ENCODE assay signal across 20 cellular contexts in genomic region chr10:69750011-69750373, GRCh38.
"Had no signal": no experiment of that assay in that cellular context is flagged by ENCODE, and none has a peak within 500 bp of the region (broad histone marks: within the 10 kb centered on the region; RNA-seq: fewer than 3 reads in every experiment).

No MANE protein-coding gene starts in this region.

- H3K36me3 ChIP-seq: colonic mucosa, esophagus squamous epithelium, gastroesophageal sphincter, left ventricle myocardium inferior, lower lobe of right lung, neutrophil, sigmoid colon, thoracic aorta, transverse colon had no signal

- H3K4me1 ChIP-seq: colonic mucosa, gastroesophageal sphincter, left ventricle myocardium inferior, lower lobe of right lung, transverse colon had no signal

- H3K4me3 ChIP-seq: colonic mucosa, esophagus squamous epithelium, gastroesophageal sphincter, left ventricle myocardium inferior, lower lobe of right lung, sigmoid colon, skin epidermis, thoracic aorta, transverse colon had no signal

- DNase-seq: colonic mucosa; dermis blood vessel endothelial cell; esophagus squamous epithelium; glutamatergic neuron; immature natural killer cell; left ventricle myocardium inferior; lower lobe of right lung; naive B cell; sigmoid colon; stimulated activated CD4-positive, alpha-beta T cell treated with anti-CD3 and anti-CD28 coated beads, Interleukin-2, amount 100 ng/mL, for 24 hours; stimulated activated CD4-positive, alpha-beta T cell treated with anti-CD3 and anti-CD28 coated beads, Interleukin-4, amount 100 ng/mL, for 4 hours; stimulated activated naive B cell treated with anti-CD40 and anti-IgM and Interleukin-4, amounts not matched to agents 10 μg/mL and 1 μg/mL and 100 μg/mL, for 72 hours; stimulated activated naive CD8-positive, alpha-beta T cell treated with anti-CD3 and anti-CD28 coated beads, Interleukin-15, amount 100 ng/mL, for 72 hours; transverse colon had no signal

- H3K27ac ChIP-seq: colonic mucosa, esophagus squamous epithelium, gastroesophageal sphincter, left ventricle myocardium inferior, lower lobe of right lung, neutrophil, sigmoid colon, skin epidermis, thoracic aorta, transverse colon had no signal

- FAIRE-seq: keratinocyte had no signal

- H3K9me3 Mint-ChIP-seq: immature natural killer cell; stimulated activated naive CD8-positive, alpha-beta T cell treated with anti-CD3 and anti-CD28 coated beads, Interleukin-15, amount 100 ng/mL, for 72 hours had no signal

- H3K27me3 ChIP-seq: colonic mucosa, sigmoid colon, transverse colon had no signal

- H3K9me3 ChIP-seq: colonic mucosa, esophagus squamous epithelium, gastroesophageal sphincter, left ventricle myocardium inferior, lower lobe of right lung, neutrophil, sigmoid colon, thoracic aorta, transverse colon had no signal

- H3K36me3 Mint-ChIP-seq: memory B cell; naive B cell; stimulated activated naive B cell treated with anti-CD40 and anti-IgM and Interleukin-4, amounts not matched to agents 10 μg/mL and 1 μg/mL and 100 μg/mL, for 72 hours had no signal

- H3K4me1 Mint-ChIP-seq: immature natural killer cell; naive B cell; stimulated activated naive CD8-positive, alpha-beta T cell treated with anti-CD3 and anti-CD28 coated beads, Interleukin-15, amount 100 ng/mL, for 72 hours had no signal

- H3K27ac Mint-ChIP-seq: immature natural killer cell; memory B cell; naive B cell; stimulated activated naive B cell treated with anti-CD40 and anti-IgM and Interleukin-4, amounts not matched to agents 10 μg/mL and 1 μg/mL and 100 μg/mL, for 72 hours had no signal

- H3K4me3 Mint-ChIP-seq: immature natural killer cell; memory B cell; stimulated activated naive B cell treated with anti-CD40 and anti-IgM and Interleukin-4, amounts not matched to agents 10 μg/mL and 1 μg/mL and 100 μg/mL, for 72 hours; stimulated activated naive CD8-positive, alpha-beta T cell treated with anti-CD3 and anti-CD28 coated beads, Interleukin-15, amount 100 ng/mL, for 72 hours had no signal

- ATAC-seq: gastroesophageal sphincter; lower lobe of right lung; stimulated activated naive B cell treated with anti-CD40 and anti-IgM and Interleukin-4, amounts not matched to agents 10 μg/mL and 1 μg/mL and 100 μg/mL, for 72 hours; stimulated activated naive CD8-positive, alpha-beta T cell treated with anti-CD3 and anti-CD28 coated beads, Interleukin-15, amount 100 ng/mL, for 72 hours had no signal
